In the genomic region with DNA sequence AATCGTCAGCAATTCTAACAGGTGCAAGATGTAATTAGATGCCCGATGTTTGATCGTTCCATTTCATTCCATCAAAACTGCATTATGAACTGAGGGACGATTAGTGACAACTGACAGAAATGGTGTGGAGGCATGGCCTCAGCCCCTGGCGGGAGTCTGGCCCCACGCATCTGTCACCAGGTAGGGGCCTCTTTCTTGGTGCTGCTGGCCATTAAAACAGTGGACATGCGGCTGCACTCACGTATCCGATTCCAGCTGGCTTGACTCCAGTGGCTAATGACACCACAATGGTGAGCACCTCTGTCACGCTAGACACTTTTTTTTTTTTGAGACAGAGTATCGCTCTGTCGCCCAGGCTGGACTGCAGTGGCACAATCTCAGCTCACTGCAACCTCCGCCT, we compare ENCODE assay signal across 28 cellular contexts.
"Had no signal": no experiment of that assay in that cellular context is flagged by ENCODE, and none has a peak within 500 bp of the region (broad histone marks: within the 10 kb centered on the region; RNA-seq: fewer than 3 reads in every experiment).

No MANE protein-coding gene starts in this region.

- H3K27ac ChIP-seq: left ventricle myocardium inferior, pancreas, prostate gland, skin epidermis, stomach, testis, thyroid gland, transverse colon, upper lobe of left lung, vagina had no signal

- H3K4me1 ChIP-seq: left ventricle myocardium inferior, pancreas, prostate gland, stomach, testis, thyroid gland, transverse colon, upper lobe of left lung, vagina had no signal

- H3K9me3 ChIP-seq: mucosa of descending colon, pancreas, prostate gland, testis, thyroid gland, transverse colon, upper lobe of left lung, vagina had no signal

- H3K27me3 ChIP-seq: pancreas, testis, thyroid gland, upper lobe of left lung, vagina had no signal

- H3K4me3 ChIP-seq: left ventricle myocardium inferior, lung, mucosa of descending colon, pancreas, prostate gland, skin epidermis, stomach, testis, thyroid gland, transverse colon, upper lobe of left lung, vagina had no signal

- ATAC-seq: left colon; mucosa of descending colon; naive thymus-derived CD4-positive, alpha-beta T cell; right cardiac atrium; sciatic nerve; stimulated activated naive B cell treated with anti-CD40 and anti-IgM and Interleukin-4, amounts not matched to agents 10 μg/mL and 1 μg/mL and 100 μg/mL, for 72 hours; stimulated activated naive CD8-positive, alpha-beta T cell treated with anti-CD3 and anti-CD28 coated beads, Interleukin-15, Interleukin-2, amounts not matched to agents 100 U/mL and 50 U/mL, for 24 hours had no signal

- DNase-seq: hypothalamus; immature natural killer cell; kidney; left colon; left ventricle myocardium inferior; midbrain; mucosa of descending colon; naive thymus-derived CD4-positive, alpha-beta T cell; pancreas; posterior cingulate gyrus; retina; right cardiac atrium; stimulated activated CD4-positive, alpha-beta T cell treated with anti-CD3 and anti-CD28 coated beads, Interleukin-12 subunit alpha, Interleukin-12 subunit beta, amount 100 ng/mL, for 4 hours; stimulated activated CD4-positive, alpha-beta T cell treated with anti-CD3 and anti-CD28 coated beads, Interleukin-15, amount 100 ng/mL, for 24 hours; stimulated activated CD4-positive, alpha-beta T cell treated with anti-CD3 and anti-CD28 coated beads, Interleukin-2, amount 100 ng/mL, for 24 hours; stimulated activated CD4-positive, alpha-beta T cell treated with anti-CD3 and anti-CD28 coated beads, Interleukin-4, amount 100 ng/mL, for 1 hour; stimulated activated naive B cell treated with anti-CD40 and anti-IgM and Interleukin-4, amounts not matched to agents 10 μg/mL and 1 μg/mL and 100 μg/mL, for 72 hours; stimulated activated naive CD8-positive, alpha-beta T cell treated with anti-CD3 and anti-CD28 coated beads, Interleukin-15, Interleukin-2, amounts not matched to agents 100 U/mL and 50 U/mL, for 24 hours; stomach; testis; thyroid gland; transverse colon; upper lobe of left lung had no signal

- H3K36me3 ChIP-seq: left ventricle myocardium inferior, pancreas, prostate gland, stomach, thyroid gland, transverse colon, upper lobe of left lung, vagina had no signal
